ENCODE assay signal across 20 cellular contexts in the genomic region with DNA sequence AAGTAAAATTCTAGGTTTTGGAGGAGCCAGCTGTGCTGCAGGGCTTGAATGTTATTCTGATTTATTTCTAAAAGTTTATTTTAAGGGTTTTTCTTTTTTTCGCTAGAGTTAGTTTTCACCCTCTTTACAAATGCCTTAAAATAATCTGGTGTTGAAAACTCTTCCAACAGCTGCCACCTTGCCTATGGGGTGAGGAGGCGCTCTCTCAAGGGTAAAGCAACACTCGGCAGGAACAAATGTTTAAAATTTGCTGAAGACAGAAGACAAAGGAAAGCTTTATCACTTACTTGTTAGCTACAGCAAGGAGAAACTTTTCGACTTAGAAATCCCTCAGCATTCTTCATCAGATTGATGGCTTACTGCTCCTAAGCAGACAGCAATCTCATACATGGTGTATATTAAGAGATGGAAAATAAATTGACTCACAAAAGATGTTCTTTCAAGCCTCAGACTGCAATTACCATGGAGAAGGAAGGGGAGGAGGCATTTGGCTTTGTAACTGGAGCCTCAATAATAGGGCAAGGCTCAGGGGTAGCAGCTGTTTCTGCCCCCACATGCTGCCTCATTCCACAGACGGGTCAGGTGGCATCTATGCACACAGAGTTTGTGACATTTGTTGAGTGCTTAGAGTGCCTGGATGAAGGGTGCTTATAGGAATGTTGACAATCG.
DNase-seq lines count a peak whose midpoint lies in the region; ATAC-seq, FAIRE-seq and TF ChIP-seq lines count a peak whose summit lies in the region.
"Had no signal": no experiment of that assay in that cellular context is flagged by ENCODE, and none has a peak within 500 bp of the region (broad histone marks: within the 10 kb centered on the region; RNA-seq: fewer than 3 reads in every experiment).

No MANE protein-coding gene starts in this region.

- DNase-seq in Karpas-422 = peak; percentile 72
- peak; percentile 20 for DNase-seq in NCI-H510A (lab: John Stamatoyannopoulos, UW)
- no peak for DNase-seq in H1 (ENCODE audit: low read depth in 1 of 2, low spot score in 2 of 2)
- peak; percentile 18 for DNase-seq in osteoblast (ENCODE audit: insufficient read length, low spot score, missing footprints)
- DNase-seq in activated gamma-delta T cell (lab: John Stamatoyannopoulos, UW) = no peak
- no peak for DNase-seq in glomerular visceral epithelial cell (ENCODE audit: extremely low spot score)
- no peak for DNase-seq in activated naive CD4-positive, alpha-beta T cell treated with anti-CD3 and anti-CD28 coated beads, Interleukin-2, amount 50 U/mL, for 72 hours (ENCODE audit: low spot score in 2 of 2)
- DNase-seq: anterior cingulate cortex; cortex of kidney; hypothalamus; left ventricle myocardium inferior; naive thymus-derived CD4-positive, alpha-beta T cell; NCI-H1048; right cardiac atrium; SIG-M5; stimulated activated CD4-positive, alpha-beta T cell treated with anti-CD3 and anti-CD28 coated beads, Interleukin-4, amount 100 ng/mL, for 4 hours; transverse colon had no signal

- H2AK5ac ChIP-seq in H1 (ENCODE audit: low read depth, low read length) = no peak overlapping the region

- H4K8ac ChIP-seq in H1 (ENCODE audit: extremely low read depth, insufficient read depth, low read length) = no peak overlapping the region

- TF ChIP-seq RAD21 in H1 (IDR thresholded peaks at IDR 0.05 in 1 of 2, conservative IDR thresholded peaks at IDR 0.05 in 1 of 2; ENCODE audit: low read depth in 2 of 2, low read length in 2 of 2) = no peak

- TF ChIP-seq POLR2A in H1 (IDR thresholded peaks at IDR 0.05; ENCODE audit: control extremely low read depth in 1 of 2, low read depth in 2 of 2, low read length in 2 of 2) = no peak

- peak overlapping the region; percentile 75; the same call in 1 of the 2 replicates for H2BK20ac ChIP-seq in H1 (ENCODE audit: low read length)

- H3K36me3 Mint-ChIP-seq in activated naive CD4-positive, alpha-beta T cell treated with anti-CD3 and anti-CD28 coated beads, Interleukin-2, amount 50 U/mL, for 72 hours = no peaks in the 10 kb centered on the region
- H3K36me3 Mint-ChIP-seq: CD14-positive monocyte; naive thymus-derived CD4-positive, alpha-beta T cell had no signal

- H3K9me3 ChIP-seq in Karpas-422 (ENCODE audit: low read length) (no peaks in the 10 kb centered on the region), H1 (ENCODE audit: insufficient read depth in 2 of 2, low read depth in 1 of 2, low read length in 1 of 2) (no peaks in the 10 kb centered on the region), osteoblast (ENCODE audit: low read depth, low read length) (no peaks in the 10 kb centered on the region)
- H3K9me3 ChIP-seq: left ventricle myocardium inferior, transverse colon had no signal

- no peaks in the 10 kb centered on the region for H4K20me1 ChIP-seq in Karpas-422 (ENCODE audit: insufficient read depth, low read depth, low read length)
- H4K20me1 ChIP-seq in H1 (replicated peaks in 1 of 2; ENCODE audit: control insufficient read depth in 1 of 2, insufficient read depth in 2 of 2, low read length in 2 of 2) = no peaks in the 10 kb centered on the region
- H4K20me1 ChIP-seq in osteoblast (ENCODE audit: insufficient read depth, low read length) = no peaks in the 10 kb centered on the region

- no peak overlapping the region for H4K5ac ChIP-seq in H1 (ENCODE audit: insufficient read length, low read depth, low read length)

- H3K27me3 ChIP-seq in Karpas-422 (ENCODE audit: low read length) (no peaks in the 10 kb centered on the region), H1 (replicated peaks in 1 of 4; ENCODE audit: control insufficient read depth in 3 of 4, extremely low read depth in 1 of 4, insufficient read depth in 3 of 4, low read length in 3 of 4) (no peaks in the 10 kb centered on the region), osteoblast (ENCODE audit: insufficient read depth, low read length) (no peaks in the 10 kb centered on the region)
- H3K27me3 ChIP-seq: transverse colon had no signal

- H3K4me1 ChIP-seq in Karpas-422 (ENCODE audit: low read length) (peaks cover 65% of the 10 kb centered on the region), H1 (replicated peaks in 1 of 4; ENCODE audit: control insufficient read depth in 3 of 4, insufficient read depth in 4 of 4, low read length in 3 of 4) (peaks cover 3 to 8% (median 4%) of the 10 kb centered on the region in 4 experiments; a peak in 4 of 7 replicates), osteoblast (ENCODE audit: insufficient read depth, low read length) (peaks cover 32% of the 10 kb centered on the region)

- H3K79me1 ChIP-seq in H1 (ENCODE audit: low read depth, low read length) = no peaks in the 10 kb centered on the region

- POLR2A ChIA-PET in H1 (lab: Charles Lee; ENCODE audit: partially characterized antibody) = no interaction called here

- H3K9ac ChIP-seq in Karpas-422 (ENCODE audit: low read length) (peak overlapping the region; percentile 70), H1 (replicated peaks in 1 of 4; ENCODE audit: extremely low read depth in 1 of 4, low read depth in 3 of 4, low read length in 3 of 4) (peak overlapping the region in 1 of 4 experiments; percentile 10; a peak in 1 of 7 replicates)

- no peak for TF ChIP-seq EP300 in H1 (IDR thresholded peaks at IDR 0.05; ENCODE audit: borderline replicate concordance in 1 of 2, low read depth in 2 of 2, low read length in 2 of 2)

- no peak overlapping the region for H3K56ac ChIP-seq in H1 (replicated peaks; ENCODE audit: insufficient read length, low read depth, low read length)

- H2BK120ac ChIP-seq in H1 (replicated peaks; ENCODE audit: low read depth, low read length) = no peak overlapping the region

- H3K18ac ChIP-seq in H1 (ENCODE audit: extremely low read depth, low read length) = no peak overlapping the region

- no peaks in the 10 kb centered on the region for H3K23me2 ChIP-seq in H1 (ENCODE audit: low read depth, low read length)

- no peak overlapping the region for H4K91ac ChIP-seq in H1 (replicated peaks; ENCODE audit: insufficient read length, low read length)

- TF ChIP-seq CTCF in H1 (IDR thresholded peaks at IDR 0.05; ENCODE audit: control extremely low read depth in 1 of 3, insufficient read depth in 1 of 3, low read depth in 1 of 3, low read length in 3 of 3) (no peak), osteoblast (IDR thresholded peaks at IDR 0.05; ENCODE audit: extremely low read depth, low read depth, low read length) (no peak)

- no peak overlapping the region for H3K27ac Mint-ChIP-seq in activated naive CD4-positive, alpha-beta T cell treated with anti-CD3 and anti-CD28 coated beads, Interleukin-2, amount 50 U/mL, for 72 hours
- H3K27ac Mint-ChIP-seq: activated T-helper 17 cell treated with anti-CD3 and anti-CD28 coated beads, Interleukin-2, amount 50 U/mL, for 72 hours; CD14-positive monocyte; naive thymus-derived CD4-positive, alpha-beta T cell had no signal

- H2BK15ac ChIP-seq in H1 (ENCODE audit: low read length) = no peak overlapping the region

- H2AFZ ChIP-seq in Karpas-422 (ENCODE audit: low read length) (0 out of 2 replicates have a peak overlapping the region, but pooled peaks have one; percentile 36), H1 (ENCODE audit: low read length) (peak overlapping the region; percentile 95; the same call in 1 of the 2 replicates), osteoblast (ENCODE audit: low read length) (peak overlapping the region; percentile 40)

- CTCF ChIA-PET in H1 (lab: Charles Lee; ENCODE audit: partially characterized antibody) = interaction anchor here (0.7 to 2.9 kb wide), 12 partner anchors 9 to 358 kb away, joined by 3 to 11 read pairs (median 4); no protein-coding TSS in a partner anchor

- H3K36me3 ChIP-seq in Karpas-422 (ENCODE audit: insufficient read depth, low read length) (no peaks in the 10 kb centered on the region), H1 (ENCODE audit: control insufficient read depth in 2 of 4, insufficient read depth in 4 of 4, low read length in 3 of 4) (no peaks in the 10 kb centered on the region), osteoblast (ENCODE audit: insufficient read depth, low read length) (no peaks in the 10 kb centered on the region)
- H3K36me3 ChIP-seq: left ventricle myocardium inferior, transverse colon had no signal

- 0 out of 2 replicates have a peak overlapping the region, but pooled peaks have one; percentile 7 for H2BK5ac ChIP-seq in H1 (ENCODE audit: low read depth, low read length)

- H3K9me3 Mint-ChIP-seq in activated naive CD4-positive, alpha-beta T cell treated with anti-CD3 and anti-CD28 coated beads, Interleukin-2, amount 50 U/mL, for 72 hours = no peaks in the 10 kb centered on the region
- H3K9me3 Mint-ChIP-seq: activated T-helper 17 cell treated with anti-CD3 and anti-CD28 coated beads, Interleukin-2, amount 50 U/mL, for 72 hours; CD14-positive monocyte had no signal

- no peak overlapping the region for H3K23ac ChIP-seq in H1 (ENCODE audit: insufficient read length)

- peaks cover 3% of the 10 kb centered on the region; the same call in 1 of the 2 replicates for H3K79me2 ChIP-seq in Karpas-422 (ENCODE audit: low read length)
- no peaks in the 10 kb centered on the region for H3K79me2 ChIP-seq in H1 (ENCODE audit: control insufficient read depth in 1 of 2, insufficient read depth in 2 of 2, low read length in 2 of 2)
- H3K79me2 ChIP-seq in osteoblast (ENCODE audit: insufficient read depth, low read length) = no peaks in the 10 kb centered on the region

- H3K14ac ChIP-seq in H1 (ENCODE audit: insufficient read length) = no peak overlapping the region

- H3K4ac ChIP-seq in H1 (replicated peaks; ENCODE audit: insufficient read length, low read depth, low read length) = no peak overlapping the region

- H3K4me2 ChIP-seq in Karpas-422 (ENCODE audit: low read depth, low read length, poor library complexity, severe bottlenecking) = peak overlapping the region; percentile 70
- peak overlapping the region; percentile 19 to 29; a peak in 3 of 4 replicates for H3K4me2 ChIP-seq in H1 (ENCODE audit: insufficient read depth in 1 of 2, low read depth in 2 of 2, low read length in 2 of 2)
- peak overlapping the region; percentile 32 for H3K4me2 ChIP-seq in osteoblast (ENCODE audit: insufficient read depth, low read length)

- no peaks in the 10 kb centered on the region for H3K9me2 ChIP-seq in Karpas-422 (replicated peaks; ENCODE audit: insufficient read depth, low read length)

- peak overlapping the region; percentile 97 for H3K27ac ChIP-seq in Karpas-422 (ENCODE audit: low read length)
- H3K27ac ChIP-seq in H1 (ENCODE audit: low read depth, low read length) = no peak overlapping the region
- H3K27ac ChIP-seq in osteoblast (ENCODE audit: low read depth, low read length) = peak overlapping the region; percentile 62
- H3K27ac ChIP-seq: transverse colon had no signal

- no peak for FAIRE-seq in H1 (lab: Jason Lieb, UNC)
- FAIRE-seq: HepG2 had no signal

- no peak overlapping the region for H2BK12ac ChIP-seq in H1 (ENCODE audit: low read depth, low read length)

- WGBS in H1 (ENCODE audit: extremely low coverage in 1 of 2, insufficient coverage in 1 of 2, insufficient read length in 1 of 2, insufficient replicate concordance in 2 of 2, low coverage in 1 of 2, low lambda C conversion rate in 2 of 2, missing lambda C conversion rate in 1 of 2), 2 experiments = 59% methylated on average over 6 of the region's 6 CpGs; no CpG with 5 or more reads in 1 of the 2 experiments

- H3K4me3 ChIP-seq in Karpas-422 (ENCODE audit: low read length) = peak overlapping the region; percentile 51
- peak overlapping the region in 1 of 4 experiments; percentile 29; a peak in 1 of 8 replicates for H3K4me3 ChIP-seq in H1 (ENCODE audit: extremely low read depth in 1 of 4, insufficient read depth in 2 of 4, low read depth in 3 of 4, low read length in 4 of 4)
- no peak overlapping the region for H3K4me3 ChIP-seq in osteoblast (ENCODE audit: insufficient read depth, low read length)
- H3K4me3 ChIP-seq: left ventricle myocardium inferior, transverse colon had no signal

- ATAC-seq in activated naive CD4-positive, alpha-beta T cell treated with anti-CD3 and anti-CD28 coated beads, Interleukin-2, amount 50 U/mL, for 72 hours = no peak
- ATAC-seq: activated T-helper 17 cell treated with anti-CD3 and anti-CD28 coated beads, Interleukin-2, amount 50 U/mL, for 72 hours; naive thymus-derived CD4-positive, alpha-beta T cell; right cardiac atrium had no signal

Comparison
In these comparisons a context has a peak if more than half of its experiments do, and no peak if none do; other contexts are left out.
1. DNase-seq: peak in Karpas-422 (single experiment), NCI-H510A (single experiment) and osteoblast (single experiment); none in H1 (0 of 2), activated gamma-delta T cell (single experiment), glomerular visceral epithelial cell (single experiment) and activated naive CD4-positive, alpha-beta T cell treated with anti-CD3 and anti-CD28 coated beads, Interleukin-2, amount 50 U/mL, for 72 hours (0 of 2).
2. H2AFZ ChIP-seq: peak in every context shown above with its lines; median percentile 95 in H1; 40 in osteoblast; 36 in Karpas-422.
3. Peak in every context shown above with its lines, with median percentiles within 50 percentile points of each other: H3K4me2 ChIP-seq.